ENCODE assay signal across 21 cellular contexts in genomic region chr4:101933855-101934254, GRCh38.
DNase-seq lines count a peak whose midpoint lies in the region; ATAC-seq and TF ChIP-seq lines count a peak whose summit lies in the region.
"Had no signal": no experiment of that assay in that cellular context is flagged by ENCODE, and none has a peak within 500 bp of the region (broad histone marks: within the 10 kb centered on the region; RNA-seq: fewer than 3 reads in every experiment).

No MANE protein-coding gene starts in this region.

- no peaks in the 10 kb centered on the region for H3K27me3 Mint-ChIP-seq in activated naive CD4-positive, alpha-beta T cell treated with anti-CD3 and anti-CD28 coated beads, Interleukin-2, amount 10 ng/mL, durations not matched to agents 7 days and 5 days

- H3K4ac ChIP-seq in trophoblast cell (ENCODE audit: low read depth, low read length), result no peak overlapping the region

- H4K20me1 ChIP-seq in SK-N-SH (ENCODE audit: insufficient read depth), result no peaks in the 10 kb centered on the region

- H2BK120ac ChIP-seq in trophoblast cell (ENCODE audit: insufficient read depth, low read length, poor library complexity), result no peak overlapping the region

- H3K4me3 ChIP-seq in SK-N-SH (ENCODE audit: low read depth in 2 of 2, low read length in 1 of 2) (no peak overlapping the region), trophoblast cell (ENCODE audit: low read depth, low read length) (no peak overlapping the region)
- H3K4me3 ChIP-seq: GM23248 had no signal

- no peak overlapping the region for H3K27ac Mint-ChIP-seq in activated naive CD4-positive, alpha-beta T cell treated with anti-CD3 and anti-CD28 coated beads, Interleukin-2, amount 10 ng/mL, durations not matched to agents 7 days and 5 days
- H3K27ac Mint-ChIP-seq: CD14-positive monocyte; CD8-positive, alpha-beta memory T cell; H9; T-helper 1 cell treated with Interleukin-12 subunit alpha and Interleukin-12 subunit beta and Interleukin-4 antibody, amounts not matched to agents 30 μg/mL and 1 μg/mL, for 36 hours had no signal

- H3K9me3 ChIP-seq in SK-N-SH, result no peaks in the 10 kb centered on the region
- no peaks in the 10 kb centered on the region for H3K9me3 ChIP-seq in trophoblast cell (ENCODE audit: insufficient read depth, low read depth, low read length)

- H3K27ac ChIP-seq in SK-N-SH (ENCODE audit: low read depth in 2 of 2, low read length in 1 of 2) (peak overlapping the region in 1 of 2 experiments; percentile 43; a peak in 2 of 4 replicates), trophoblast cell (ENCODE audit: low read depth, low read length) (no peak overlapping the region)
- H3K27ac ChIP-seq: GM23248 had no signal

- H2AFZ ChIP-seq in SK-N-SH (ENCODE audit: low read depth) (no peak overlapping the region), trophoblast cell (ENCODE audit: insufficient read depth, low read length, poor library complexity) (no peak overlapping the region)
- H2AFZ ChIP-seq: GM23248 had no signal

- H3K14ac ChIP-seq in trophoblast cell (ENCODE audit: low read length), result no peak overlapping the region

- H2BK5ac ChIP-seq in trophoblast cell (ENCODE audit: low read depth, low read length, poor library complexity), result no peak overlapping the region

- CTCF ChIA-PET in SK-N-SH (lab: Yijun Ruan, JAX), result interaction anchor here (1.2 to 1.6 kb wide), 3 partner anchors 11 to 366 kb away, joined by 3 to 4 read pairs (median 4); no protein-coding TSS in a partner anchor
- CTCF ChIA-PET in activated naive CD4-positive, alpha-beta T cell treated with anti-CD3 and anti-CD28 coated beads, Interleukin-2, amount 10 ng/mL, durations not matched to agents 7 days and 5 days (lab: Charles Lee), result no interaction called here

- DNase-seq in NCI-H2227 treated with DMSO at 0.1 percent for 48 hours (lab: John Stamatoyannopoulos, UW) (peak; percentile 47), SK-N-SH (peak; percentile 23), trophoblast cell (peak; percentile 54 to 81), ecto neural progenitor cell (ENCODE audit: low spot score) (no peak), UCSD-AML1 (lab: John Stamatoyannopoulos, UW; ENCODE audit: unreplicated experiment) (no peak)
- no peak for DNase-seq in activated naive CD4-positive, alpha-beta T cell treated with anti-CD3 and anti-CD28 coated beads, Interleukin-2, amount 10 ng/mL, durations not matched to agents 7 days and 5 days
- DNase-seq: Calu3; CD8-positive, alpha-beta memory T cell; DND-41; GM23248; H9; KBM-7; NCI-H1694; NCI-H2029 treated with DMSO at 0.1 percent for 48 hours; NCI-H226; NCI-H524; Right ventricle myocardium superior; RPMI8226 had no signal

- no peaks in the 10 kb centered on the region for H3F3A ChIP-seq in SK-N-SH (replicated peaks; ENCODE audit: insufficient read depth)

- H2AK5ac ChIP-seq in trophoblast cell (ENCODE audit: low read length), result no peak overlapping the region

- H3K4me1 Mint-ChIP-seq in activated naive CD4-positive, alpha-beta T cell treated with anti-CD3 and anti-CD28 coated beads, Interleukin-2, amount 10 ng/mL, durations not matched to agents 7 days and 5 days, result no peaks in the 10 kb centered on the region
- H3K4me1 Mint-ChIP-seq: CD14-positive monocyte; CD8-positive, alpha-beta memory T cell had no signal

- no peaks in the 10 kb centered on the region for H3K36me3 Mint-ChIP-seq in activated naive CD4-positive, alpha-beta T cell treated with anti-CD3 and anti-CD28 coated beads, Interleukin-2, amount 10 ng/mL, durations not matched to agents 7 days and 5 days
- H3K36me3 Mint-ChIP-seq: CD14-positive monocyte; CD8-positive, alpha-beta memory T cell had no signal

- H4K8ac ChIP-seq in trophoblast cell (ENCODE audit: low read depth, low read length), result no peak overlapping the region

- H3K9me2 ChIP-seq in SK-N-SH, result no peaks in the 10 kb centered on the region

- no peak; the same call in 1 of the 2 replicates for TF ChIP-seq RAD21 in SK-N-SH (IDR thresholded peaks at IDR 0.05; ENCODE audit: low read length)

- no peaks in the 10 kb centered on the region for H3K9me3 Mint-ChIP-seq in activated naive CD4-positive, alpha-beta T cell treated with anti-CD3 and anti-CD28 coated beads, Interleukin-2, amount 10 ng/mL, durations not matched to agents 7 days and 5 days

- ATAC-seq in GM21576 (IDR thresholded peaks at IDR 0.05; ENCODE audit: unreplicated experiment), result no peak

- no peak overlapping the region for H2BK12ac ChIP-seq in trophoblast cell (ENCODE audit: low read length)

- no peak for TF ChIP-seq CTCF in SK-N-SH (IDR thresholded peaks at IDR 0.05)

- no peak overlapping the region for H3K4me3 Mint-ChIP-seq in activated naive CD4-positive, alpha-beta T cell treated with anti-CD3 and anti-CD28 coated beads, Interleukin-2, amount 10 ng/mL, durations not matched to agents 7 days and 5 days
- H3K4me3 Mint-ChIP-seq: CD14-positive monocyte; CD8-positive, alpha-beta memory T cell; H9; T-helper 1 cell treated with Interleukin-12 subunit alpha and Interleukin-12 subunit beta and Interleukin-4 antibody, amounts not matched to agents 30 μg/mL and 1 μg/mL, for 36 hours had no signal

- no peaks in the 10 kb centered on the region; a peak in 2 of 4 replicates for H3K4me1 ChIP-seq in SK-N-SH (ENCODE audit: control insufficient read depth in 1 of 2, insufficient read depth in 2 of 2, low read depth in 1 of 2, low read length in 1 of 2)
- no peaks in the 10 kb centered on the region for H3K4me1 ChIP-seq in trophoblast cell (ENCODE audit: control insufficient read depth in 1 of 2, insufficient read depth in 2 of 2, low read length in 2 of 2)

- H3K36me3 ChIP-seq in SK-N-SH (replicated peaks in 1 of 2; ENCODE audit: control insufficient read depth in 1 of 2, insufficient read depth in 2 of 2, low read length in 1 of 2), result no peaks in the 10 kb centered on the region
- H3K36me3 ChIP-seq in trophoblast cell (ENCODE audit: control insufficient read depth in 1 of 2, insufficient read depth in 2 of 2, low read length in 2 of 2), result no peaks in the 10 kb centered on the region

- 52% methylated on average over 3 of the region's 3 CpGs for WGBS in SK-N-SH (ENCODE audit: low lambda C conversion rate)
- no CpG with 5 or more reads among the region's 3 CpGs for WGBS in trophoblast cell (ENCODE audit: extremely low coverage, insufficient coverage, insufficient read length)

- H3K9ac ChIP-seq in SK-N-SH, result no peak overlapping the region
- H3K9ac ChIP-seq in trophoblast cell (ENCODE audit: low read length), result no peak overlapping the region
- H3K9ac ChIP-seq: GM23248 had no signal

- H3K18ac ChIP-seq in trophoblast cell (ENCODE audit: low read length), result no peak overlapping the region

- no peak overlapping the region for H4K12ac ChIP-seq in trophoblast cell (ENCODE audit: low read depth, low read length)

- no peak overlapping the region for H4K91ac ChIP-seq in trophoblast cell (ENCODE audit: low read depth, low read length)

- POLR2A ChIA-PET in SK-N-SH (lab: Yijun Ruan, JAX), result no interaction called here

- H3K4me2 ChIP-seq in SK-N-SH, result no peak overlapping the region
- H3K4me2 ChIP-seq in trophoblast cell (ENCODE audit: low read length), result no peak overlapping the region

- H3K79me1 ChIP-seq in trophoblast cell (ENCODE audit: low read length), result no peaks in the 10 kb centered on the region

- no peaks in the 10 kb centered on the region for H3K79me2 ChIP-seq in SK-N-SH (ENCODE audit: insufficient read depth)
- H3K79me2 ChIP-seq in trophoblast cell (ENCODE audit: control insufficient read depth, insufficient read depth, low read length, poor library complexity), result no peaks in the 10 kb centered on the region

- no peak overlapping the region for H3K23ac ChIP-seq in trophoblast cell (ENCODE audit: low read length)

- peak in 1 of 2 experiments; percentile 82; a peak in 2 of 4 replicates for TF ChIP-seq EP300 in SK-N-SH (IDR thresholded peaks at IDR 0.05; ENCODE audit: borderline replicate concordance in 1 of 2, low read depth in 1 of 2, low read length in 1 of 2)

- H3K27me3 ChIP-seq in SK-N-SH (ENCODE audit: insufficient read depth) (no peaks in the 10 kb centered on the region), trophoblast cell (ENCODE audit: insufficient read depth, low read length) (no peaks in the 10 kb centered on the region)

TF ChIP-seq in SK-N-SH, 30 proteins besides CTCF, POLR2A, EP300 and RAD21 (continues in another document):
- TF ChIP-seq TAF1 (IDR thresholded peaks at IDR 0.05; ENCODE audit: borderline replicate concordance, low read depth, low read length) (no peak), SIN3A (IDR thresholded peaks at IDR 0.05; ENCODE audit: borderline replicate concordance, low read depth, low read length) (no peak), GATA2 (CRISPR knock-in tag; IDR thresholded peaks at IDR 0.05) (peak; percentile 98), YY1 (IDR thresholded peaks at IDR 0.05; ENCODE audit: low read depth) (no peak), RCOR1 (IDR thresholded peaks at IDR 0.05; ENCODE audit: low read length) (peak; percentile 90; the same call in 1 of the 2 replicates), JUND (IDR thresholded peaks at IDR 0.05) (no peak), RFX5 (IDR thresholded peaks at IDR 0.05; ENCODE audit: low read length) (no peak), NFIC (IDR thresholded peaks at IDR 0.05; ENCODE audit: borderline replicate concordance) (no peak), FOXJ3 (CRISPR knock-in tag; IDR thresholded peaks at IDR 0.05) (peak; percentile 88)
- TF ChIP-seq, protein P1, sequence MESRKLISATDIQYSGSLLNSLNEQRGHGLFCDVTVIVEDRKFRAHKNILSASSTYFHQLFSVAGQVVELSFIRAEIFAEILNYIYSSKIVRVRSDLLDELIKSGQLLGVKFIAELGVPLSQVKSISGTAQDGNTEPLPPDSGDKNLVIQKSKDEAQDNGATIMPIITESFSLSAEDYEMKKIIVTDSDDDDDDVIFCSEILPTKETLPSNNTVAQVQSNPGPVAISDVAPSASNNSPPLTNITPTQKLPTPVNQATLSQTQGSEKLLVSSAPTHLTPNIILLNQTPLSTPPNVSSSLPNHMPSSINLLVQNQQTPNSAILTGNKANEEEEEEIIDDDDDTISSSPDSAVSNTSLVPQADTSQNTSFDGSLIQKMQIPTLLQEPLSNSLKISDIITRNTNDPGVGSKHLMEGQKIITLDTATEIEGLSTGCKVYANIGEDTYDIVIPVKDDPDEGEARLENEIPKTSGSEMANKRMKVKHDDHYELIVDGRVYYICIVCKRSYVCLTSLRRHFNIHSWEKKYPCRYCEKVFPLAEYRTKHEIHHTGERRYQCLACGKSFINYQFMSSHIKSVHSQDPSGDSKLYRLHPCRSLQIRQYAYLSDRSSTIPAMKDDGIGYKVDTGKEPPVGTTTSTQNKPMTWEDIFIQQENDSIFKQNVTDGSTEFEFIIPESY (IDR thresholded peaks at IDR 0.05; ENCODE audit: borderline replicate concordance, low read depth), result no peak

Comparison
In these comparisons a context has a peak if more than half of its experiments do, and no peak if none do; other contexts are left out.
1. DNase-seq: peak in NCI-H2227 treated with DMSO at 0.1 percent for 48 hours (single experiment), SK-N-SH (single experiment) and trophoblast cell (2 of 2); none in ecto neural progenitor cell (single experiment), UCSD-AML1 (single experiment) and activated naive CD4-positive, alpha-beta T cell treated with anti-CD3 and anti-CD28 coated beads, Interleukin-2, amount 10 ng/mL, durations not matched to agents 7 days and 5 days (single experiment).